In the genomic region with DNA sequence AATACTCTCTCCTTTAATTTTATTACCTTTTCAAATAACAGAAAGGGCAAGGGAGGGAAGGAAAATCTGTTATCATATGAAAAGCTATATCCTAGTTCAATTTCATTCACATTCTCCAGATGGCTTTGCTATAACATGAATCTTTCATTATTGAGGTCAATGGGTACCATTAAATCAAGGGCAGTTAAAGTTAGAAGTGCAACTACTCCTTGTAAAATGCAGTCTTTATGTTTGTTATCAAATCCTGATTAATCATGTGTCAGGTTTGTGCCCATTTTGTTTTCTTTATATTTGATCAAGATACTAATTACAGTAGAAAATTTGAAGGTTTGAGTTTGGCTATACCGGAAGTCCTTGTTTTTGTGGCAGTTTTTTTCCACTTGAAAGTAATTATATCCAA, we compare ENCODE assay signal across 6 cellular contexts.
"Had no signal": no experiment of that assay in that cellular context is flagged by ENCODE, and none has a peak within 500 bp of the region (broad histone marks: within the 10 kb centered on the region; RNA-seq: fewer than 3 reads in every experiment).

No MANE protein-coding gene starts in this region.

- H3K27ac Mint-ChIP-seq: GM23338, H9 had no signal

- ATAC-seq: GM23338, K562 had no signal

- H3K9me3 Mint-ChIP-seq: GM23338, H9 had no signal

- DNase-seq: H9, HCEC 1CT, IMR-90, KG1 had no signal

- H3K4me3 ChIP-seq: GM23338, K562 had no signal

- H3K4me3 Mint-ChIP-seq: GM23338, H9 had no signal
